ENCODE assay signal across 8 cellular contexts in the genomic region with DNA sequence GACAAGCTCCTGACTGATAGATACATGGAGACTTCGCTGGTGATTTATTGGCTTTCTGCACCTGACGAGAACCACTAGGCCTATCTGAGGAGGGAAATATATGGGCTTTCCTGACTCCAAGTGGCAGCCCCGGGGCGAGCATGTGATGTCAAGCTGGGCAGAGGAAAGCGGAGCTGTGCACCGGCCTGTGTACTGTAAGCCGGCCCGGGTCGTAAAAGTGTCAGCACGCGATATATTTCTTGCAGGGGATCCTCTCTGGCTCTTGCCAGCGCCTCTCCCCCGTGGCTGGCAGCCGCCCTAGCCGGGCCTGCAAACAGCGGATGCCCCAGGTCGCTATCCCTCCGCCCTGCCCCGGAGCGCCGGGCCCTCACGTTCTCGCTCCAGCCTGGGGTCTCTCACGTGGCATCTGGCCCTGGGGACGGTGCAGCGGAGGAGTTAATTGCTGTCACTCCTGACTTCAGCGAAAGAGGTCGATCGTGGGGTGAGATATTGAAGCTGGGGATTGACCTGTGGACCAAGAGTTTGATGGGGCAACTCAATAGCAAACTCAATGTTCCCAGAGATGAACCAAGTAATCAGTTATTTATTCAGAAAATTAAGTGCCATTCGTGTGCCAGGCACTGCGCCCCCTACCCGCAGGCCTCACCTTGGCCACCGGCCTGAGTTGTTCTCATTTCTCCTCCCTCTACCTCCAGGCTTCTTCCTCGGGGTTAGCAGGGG. TPM values are rescaled to one million over a fixed set of nuclear protein-coding genes. Genes with fewer than 3 reads are reported as not detected.
DNase-seq lines count a peak whose midpoint lies in the region; ATAC-seq and TF ChIP-seq lines count a peak whose summit lies in the region.

No MANE protein-coding gene starts in this region.

- peaks cover 96% of the 10 kb centered on the region for H3K4me1 Mint-ChIP-seq in nephron progenitor cell

- no peaks in the 10 kb centered on the region for H3K36me3 ChIP-seq in urinary bladder (ENCODE audit: insufficient read depth)

- peaks cover 23% of the 10 kb centered on the region for H3K27me3 Mint-ChIP-seq in nephron progenitor cell (ENCODE audit: low read depth, poor library complexity)

- DNase-seq in GM12864 (ENCODE audit: low read depth) (no peak), NCI-H1417 (lab: John Stamatoyannopoulos, UW) (peak; percentile 83 to 95 (median 92)), activated T-cell treated with anti-CD3 and anti-CD28 coated beads for 1 hour (ENCODE audit: low read depth) (peak; percentile 9), fibroblast of the aortic adventitia (ENCODE audit: low read depth) (peak; percentile 16), nephron progenitor cell (peak; percentile 91), posterior vena cava (ENCODE audit: low spot score) (no peak)

- WGBS in urinary bladder = 6% methylated on average over 34 of the region's 34 CpGs

- no peak overlapping the region for H3K27ac ChIP-seq in urinary bladder (ENCODE audit: low read depth)

- H3K36me3 Mint-ChIP-seq in nephron progenitor cell (ENCODE audit: low read depth) = no peaks in the 10 kb centered on the region

- peak overlapping the region; percentile 75 for H3K4me3 Mint-ChIP-seq in nephron progenitor cell

- H3K4me3 ChIP-seq in GM12864 (ENCODE audit: low read depth, low read length) (no peak overlapping the region), fibroblast of the aortic adventitia (ENCODE audit: low read depth, low read length) (peak overlapping the region; percentile 18), urinary bladder (ENCODE audit: low read depth, low read length) (peak overlapping the region; percentile 33)

- TF ChIP-seq CTCF in GM12864 (IDR thresholded peaks at IDR 0.05; ENCODE audit: low read depth, low read length, missing control alignments) (peak; percentile 53), fibroblast of the aortic adventitia (IDR thresholded peaks at IDR 0.05; ENCODE audit: insufficient read depth, low read length) (peak; percentile 17), nephron progenitor cell (IDR thresholded peaks at IDR 0.05) (peak; percentile 45)

- peak overlapping the region; percentile 88 for H3K27ac Mint-ChIP-seq in nephron progenitor cell

- no peaks in the 10 kb centered on the region for H3K9me3 Mint-ChIP-seq in nephron progenitor cell

- ATAC-seq in HG03442 (IDR thresholded peaks at IDR 0.05; ENCODE audit: unreplicated experiment) = no peak

- H3K4me1 ChIP-seq in urinary bladder (ENCODE audit: insufficient read depth) = peaks cover 3% of the 10 kb centered on the region

- intact Hi-C loops in posterior vena cava (cut with DNase I) = loop anchor here in 1 of 2 donors (5.0 kb wide), 1 partner anchor 90 kb away; no protein-coding TSS in a partner anchor

RNA-seq across cellular contexts. Expression of gene HAO2, which starts 41.0 kb away (rescaled TPM):
- total RNA-seq in fibroblast of the aortic adventitia (ENCODE audit: low replicate concordance) (not detected in 2 replicates), urinary bladder (0.16 TPM), posterior vena cava (not detected)
- 0.09 TPM for polyA plus RNA-seq in urinary bladder

Comparison
In these comparisons a context has a peak if more than half of its experiments do, and no peak if none do; other contexts are left out.
1. DNase-seq: peak in NCI-H1417 (3 of 3), activated T-cell treated with anti-CD3 and anti-CD28 coated beads for 1 hour (single experiment), fibroblast of the aortic adventitia (single experiment) and nephron progenitor cell (single experiment); none in GM12864 (single experiment) and posterior vena cava (single experiment).
2. Peak in every context shown above with its lines, with median percentiles within 50 percentile points of each other: CTCF ChIP-seq.